1 cellular context compared by ENCODE assay signal in the genomic region with DNA sequence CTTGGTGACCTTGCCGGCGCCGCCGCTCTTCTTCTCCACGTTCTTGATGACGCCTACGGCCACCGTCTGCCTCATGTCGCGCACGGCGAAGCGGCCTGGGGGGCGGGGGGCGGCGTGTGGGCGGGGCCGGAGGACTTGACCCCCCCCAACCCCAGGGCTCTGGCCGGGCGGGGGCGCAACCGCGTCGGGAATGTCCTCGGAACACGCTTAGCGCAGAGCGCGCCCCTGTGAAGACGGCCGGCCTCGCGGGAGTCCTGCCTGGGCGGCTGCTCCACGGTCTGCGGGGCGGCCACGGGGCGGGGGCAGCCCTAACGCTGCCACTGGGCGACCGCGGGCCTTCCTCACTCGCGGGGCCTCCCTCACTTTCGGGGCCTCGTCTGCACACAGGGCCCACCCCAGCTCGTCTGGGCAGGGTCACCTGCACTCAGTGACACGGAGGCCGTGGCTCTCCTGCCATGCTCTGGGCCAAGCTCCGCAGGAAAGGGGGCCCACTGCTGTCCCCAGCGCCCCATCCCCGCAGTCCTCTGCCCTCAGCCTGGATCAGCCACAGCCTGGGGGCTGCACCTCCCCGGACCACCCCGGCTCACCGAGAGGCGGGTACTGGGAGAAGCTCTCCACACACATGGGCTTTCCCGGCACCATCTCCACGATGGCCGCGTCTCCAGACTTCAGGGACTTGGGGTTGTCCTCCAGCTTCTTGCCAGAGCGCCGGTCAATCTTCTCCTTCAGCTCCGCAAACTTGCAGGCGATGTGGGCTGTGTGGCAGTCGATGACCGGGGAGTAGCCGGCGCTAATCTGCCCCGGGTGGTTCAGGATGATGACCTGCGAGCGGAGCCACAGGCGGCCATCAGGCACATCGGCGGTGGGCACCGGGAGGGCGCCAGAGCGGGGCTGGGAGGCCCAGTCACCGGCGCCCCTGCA.
TF ChIP-seq lines count a peak whose summit lies in the region.

No MANE protein-coding gene starts in this region.

TF ChIP-seq in GM23338, 12 proteins besides CTCF, POLR2A, EP300 and RAD21:
- TF ChIP-seq NANOG (IDR thresholded peaks at IDR 0.05; ENCODE audit: borderline replicate concordance): no peak
- TF ChIP-seq ZNF114 (CRISPR knock-in tag; IDR thresholded peaks at IDR 0.05): no peak
- TF ChIP-seq ZNF331 (CRISPR knock-in tag; IDR thresholded peaks at IDR 0.05; ENCODE audit: low read depth): no peak
- TF ChIP-seq, protein P1, sequence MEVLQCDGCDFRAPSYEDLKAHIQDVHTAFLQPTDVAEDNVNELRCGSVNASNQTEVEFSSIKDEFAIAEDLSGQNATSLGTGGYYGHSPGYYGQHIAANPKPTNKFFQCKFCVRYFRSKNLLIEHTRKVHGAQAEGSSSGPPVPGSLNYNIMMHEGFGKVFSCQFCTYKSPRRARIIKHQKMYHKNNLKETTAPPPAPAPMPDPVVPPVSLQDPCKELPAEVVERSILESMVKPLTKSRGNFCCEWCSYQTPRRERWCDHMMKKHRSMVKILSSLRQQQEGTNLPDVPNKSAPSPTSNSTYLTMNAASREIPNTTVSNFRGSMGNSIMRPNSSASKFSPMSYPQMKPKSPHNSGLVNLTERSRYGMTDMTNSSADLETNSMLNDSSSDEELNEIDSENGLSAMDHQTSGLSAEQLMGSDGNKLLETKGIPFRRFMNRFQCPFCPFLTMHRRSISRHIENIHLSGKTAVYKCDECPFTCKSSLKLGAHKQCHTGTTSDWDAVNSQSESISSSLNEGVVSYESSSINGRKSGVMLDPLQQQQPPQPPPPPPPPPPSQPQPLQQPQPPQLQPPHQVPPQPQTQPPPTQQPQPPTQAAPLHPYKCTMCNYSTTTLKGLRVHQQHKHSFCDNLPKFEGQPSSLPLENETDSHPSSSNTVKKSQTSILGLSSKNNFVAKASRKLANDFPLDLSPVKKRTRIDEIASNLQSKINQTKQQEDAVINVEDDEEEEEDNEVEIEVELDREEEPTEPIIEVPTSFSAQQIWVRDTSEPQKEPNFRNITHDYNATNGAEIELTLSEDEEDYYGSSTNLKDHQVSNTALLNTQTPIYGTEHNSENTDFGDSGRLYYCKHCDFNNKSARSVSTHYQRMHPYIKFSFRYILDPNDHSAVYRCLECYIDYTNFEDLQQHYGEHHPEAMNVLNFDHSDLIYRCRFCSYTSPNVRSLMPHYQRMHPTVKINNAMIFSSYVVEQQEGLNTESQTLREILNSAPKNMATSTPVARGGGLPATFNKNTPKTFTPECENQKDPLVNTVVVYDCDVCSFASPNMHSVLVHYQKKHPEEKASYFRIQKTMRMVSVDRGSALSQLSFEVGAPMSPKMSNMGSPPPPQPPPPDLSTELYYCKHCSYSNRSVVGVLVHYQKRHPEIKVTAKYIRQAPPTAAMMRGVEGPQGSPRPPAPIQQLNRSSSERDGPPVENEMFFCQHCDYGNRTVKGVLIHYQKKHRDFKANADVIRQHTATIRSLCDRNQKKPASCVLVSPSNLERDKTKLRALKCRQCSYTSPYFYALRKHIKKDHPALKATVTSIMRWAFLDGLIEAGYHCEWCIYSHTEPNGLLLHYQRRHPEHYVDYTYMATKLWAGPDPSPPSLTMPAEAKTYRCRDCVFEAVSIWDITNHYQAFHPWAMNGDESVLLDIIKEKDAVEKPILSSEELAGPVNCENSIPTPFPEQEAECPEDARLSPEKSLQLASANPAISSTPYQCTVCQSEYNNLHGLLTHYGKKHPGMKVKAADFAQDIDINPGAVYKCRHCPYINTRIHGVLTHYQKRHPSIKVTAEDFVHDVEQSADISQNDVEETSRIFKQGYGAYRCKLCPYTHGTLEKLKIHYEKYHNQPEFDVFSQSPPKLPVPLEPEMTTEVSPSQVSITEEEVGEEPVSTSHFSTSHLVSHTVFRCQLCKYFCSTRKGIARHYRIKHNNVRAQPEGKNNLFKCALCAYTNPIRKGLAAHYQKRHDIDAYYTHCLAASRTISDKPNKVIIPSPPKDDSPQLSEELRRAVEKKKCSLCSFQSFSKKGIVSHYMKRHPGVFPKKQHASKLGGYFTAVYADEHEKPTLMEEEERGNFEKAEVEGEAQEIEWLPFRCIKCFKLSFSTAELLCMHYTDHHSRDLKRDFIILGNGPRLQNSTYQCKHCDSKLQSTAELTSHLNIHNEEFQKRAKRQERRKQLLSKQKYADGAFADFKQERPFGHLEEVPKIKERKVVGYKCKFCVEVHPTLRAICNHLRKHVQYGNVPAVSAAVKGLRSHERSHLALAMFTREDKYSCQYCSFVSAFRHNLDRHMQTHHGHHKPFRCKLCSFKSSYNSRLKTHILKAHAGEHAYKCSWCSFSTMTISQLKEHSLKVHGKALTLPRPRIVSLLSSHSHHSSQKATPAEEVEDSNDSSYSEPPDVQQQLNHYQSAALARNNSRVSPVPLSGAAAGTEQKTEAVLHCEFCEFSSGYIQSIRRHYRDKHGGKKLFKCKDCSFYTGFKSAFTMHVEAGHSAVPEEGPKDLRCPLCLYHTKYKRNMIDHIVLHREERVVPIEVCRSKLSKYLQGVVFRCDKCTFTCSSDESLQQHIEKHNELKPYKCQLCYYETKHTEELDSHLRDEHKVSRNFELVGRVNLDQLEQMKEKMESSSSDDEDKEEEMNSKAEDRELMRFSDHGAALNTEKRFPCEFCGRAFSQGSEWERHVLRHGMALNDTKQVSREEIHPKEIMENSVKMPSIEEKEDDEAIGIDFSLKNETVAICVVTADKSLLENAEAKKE (CRISPR knock-in tag; IDR thresholded peaks at IDR 0.05): no peak
- TF ChIP-seq, protein P2, sequence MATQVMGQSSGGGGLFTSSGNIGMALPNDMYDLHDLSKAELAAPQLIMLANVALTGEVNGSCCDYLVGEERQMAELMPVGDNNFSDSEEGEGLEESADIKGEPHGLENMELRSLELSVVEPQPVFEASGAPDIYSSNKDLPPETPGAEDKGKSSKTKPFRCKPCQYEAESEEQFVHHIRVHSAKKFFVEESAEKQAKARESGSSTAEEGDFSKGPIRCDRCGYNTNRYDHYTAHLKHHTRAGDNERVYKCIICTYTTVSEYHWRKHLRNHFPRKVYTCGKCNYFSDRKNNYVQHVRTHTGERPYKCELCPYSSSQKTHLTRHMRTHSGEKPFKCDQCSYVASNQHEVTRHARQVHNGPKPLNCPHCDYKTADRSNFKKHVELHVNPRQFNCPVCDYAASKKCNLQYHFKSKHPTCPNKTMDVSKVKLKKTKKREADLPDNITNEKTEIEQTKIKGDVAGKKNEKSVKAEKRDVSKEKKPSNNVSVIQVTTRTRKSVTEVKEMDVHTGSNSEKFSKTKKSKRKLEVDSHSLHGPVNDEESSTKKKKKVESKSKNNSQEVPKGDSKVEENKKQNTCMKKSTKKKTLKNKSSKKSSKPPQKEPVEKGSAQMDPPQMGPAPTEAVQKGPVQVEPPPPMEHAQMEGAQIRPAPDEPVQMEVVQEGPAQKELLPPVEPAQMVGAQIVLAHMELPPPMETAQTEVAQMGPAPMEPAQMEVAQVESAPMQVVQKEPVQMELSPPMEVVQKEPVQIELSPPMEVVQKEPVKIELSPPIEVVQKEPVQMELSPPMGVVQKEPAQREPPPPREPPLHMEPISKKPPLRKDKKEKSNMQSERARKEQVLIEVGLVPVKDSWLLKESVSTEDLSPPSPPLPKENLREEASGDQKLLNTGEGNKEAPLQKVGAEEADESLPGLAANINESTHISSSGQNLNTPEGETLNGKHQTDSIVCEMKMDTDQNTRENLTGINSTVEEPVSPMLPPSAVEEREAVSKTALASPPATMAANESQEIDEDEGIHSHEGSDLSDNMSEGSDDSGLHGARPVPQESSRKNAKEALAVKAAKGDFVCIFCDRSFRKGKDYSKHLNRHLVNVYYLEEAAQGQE (IDR thresholded peaks at IDR 0.05; ENCODE audit: unreplicated experiment): no peak
- no peak for TF ChIP-seq POLR2AphosphoS5 (IDR thresholded peaks at IDR 0.05; ENCODE audit: low read depth)
- no peak for TF ChIP-seq STAT1 (IDR thresholded peaks at IDR 0.05; ENCODE audit: unreplicated experiment)
- no peak for TF ChIP-seq JUNB (IDR thresholded peaks at IDR 0.05; ENCODE audit: unreplicated experiment)
- no peak for TF ChIP-seq EZH2 (IDR thresholded peaks at IDR 0.05; ENCODE audit: low read depth, unreplicated experiment)
- TF ChIP-seq EZH2phosphoT487 (IDR thresholded peaks at IDR 0.05; ENCODE audit: unreplicated experiment): no peak
- TF ChIP-seq, protein P3, sequence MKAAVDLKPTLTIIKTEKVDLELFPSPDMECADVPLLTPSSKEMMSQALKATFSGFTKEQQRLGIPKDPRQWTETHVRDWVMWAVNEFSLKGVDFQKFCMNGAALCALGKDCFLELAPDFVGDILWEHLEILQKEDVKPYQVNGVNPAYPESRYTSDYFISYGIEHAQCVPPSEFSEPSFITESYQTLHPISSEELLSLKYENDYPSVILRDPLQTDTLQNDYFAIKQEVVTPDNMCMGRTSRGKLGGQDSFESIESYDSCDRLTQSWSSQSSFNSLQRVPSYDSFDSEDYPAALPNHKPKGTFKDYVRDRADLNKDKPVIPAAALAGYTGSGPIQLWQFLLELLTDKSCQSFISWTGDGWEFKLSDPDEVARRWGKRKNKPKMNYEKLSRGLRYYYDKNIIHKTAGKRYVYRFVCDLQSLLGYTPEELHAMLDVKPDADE (IDR thresholded peaks at IDR 0.05): no peak
- no peak for TF ChIP-seq CREB1 (CRISPR knock-in tag; IDR thresholded peaks at IDR 0.05; ENCODE audit: low read depth)
TF ChIP-seq in GM23338: peak in this region for 0.
